Comparison of ENCODE assay signal across 10 cellular contexts in genomic region chr1:230643887-230644286, GRCh38. TPM values are rescaled to one million over a fixed set of nuclear protein-coding genes. Genes with fewer than 3 reads are reported as not detected.
DNase-seq lines count a peak whose midpoint lies in the region; ATAC-seq and TF ChIP-seq lines count a peak whose summit lies in the region.
"Had no signal": no experiment of that assay in that cellular context is flagged by ENCODE, and none has a peak within 500 bp of the region (broad histone marks: within the 10 kb centered on the region; RNA-seq: fewer than 3 reads in every experiment).

No MANE protein-coding gene starts in this region.

- TF ChIP-seq POLR2A in heart left ventricle (IDR thresholded peaks at IDR 0.05) (no peak), suprapubic skin (IDR thresholded peaks at IDR 0.05) (no peak)

- H3K9ac ChIP-seq in SK-N-MC (ENCODE audit: insufficient read length): peak overlapping the region; percentile 86

- H3K4me1 ChIP-seq in heart left ventricle: peaks cover 10 to 59% (median 35%) of the 10 kb centered on the region in 12 donors
- H3K4me1 ChIP-seq in suprapubic skin: peaks cover 33% of the 10 kb centered on the region

- H3K4me3 ChIP-seq in heart left ventricle: peak overlapping the region in 9 of 12 donors; percentile 70 to 97 (median 94)
- H3K4me3 ChIP-seq in SK-N-MC: peak overlapping the region; percentile 98
- no peak overlapping the region for H3K4me3 ChIP-seq in fibroblast of villous mesenchyme (ENCODE audit: low read depth, low read length)
- peak overlapping the region; percentile 75 for H3K4me3 ChIP-seq in suprapubic skin

- H3K27me3 ChIP-seq in heart left ventricle (no peaks in the 10 kb centered on the region), suprapubic skin (peaks cover 1% of the 10 kb centered on the region)

- H3K36me3 ChIP-seq in heart left ventricle (peaks cover 0 to 12% (median 0%) of the 10 kb centered on the region in 9 donors), SK-N-MC (ENCODE audit: insufficient read depth, low read length) (no peaks in the 10 kb centered on the region), suprapubic skin (peaks cover 3% of the 10 kb centered on the region)

- TF ChIP-seq CTCF in heart left ventricle (IDR thresholded peaks at IDR 0.05) (no peak), fibroblast of villous mesenchyme (IDR thresholded peaks at IDR 0.05; ENCODE audit: insufficient read depth, low read depth, low read length) (no peak), suprapubic skin (IDR thresholded peaks at IDR 0.05) (no peak)

- 24 to 35% (median 32%) methylated on average over 4 of the region's 4 CpGs for WGBS in heart left ventricle, 4 donors
- WGBS in suprapubic skin: 58% methylated on average over 4 of the region's 4 CpGs

- no peak overlapping the region for H3K27ac ChIP-seq in heart left ventricle
- no peak overlapping the region for H3K27ac ChIP-seq in SK-N-MC
- H3K27ac ChIP-seq in suprapubic skin: no peak overlapping the region
- H3K27ac ChIP-seq: WERI-Rb-1 had no signal

- ATAC-seq in heart left ventricle: no peak
- ATAC-seq in Right ventricle myocardium inferior: no peak
- no peak for ATAC-seq in HG02759 (IDR thresholded peaks at IDR 0.05; ENCODE audit: unreplicated experiment)

- DNase-seq in heart left ventricle: no peak
- no peak for DNase-seq in Right ventricle myocardium inferior (ENCODE audit: missing footprints)
- DNase-seq in SK-N-MC (ENCODE audit: low read depth, low spot score): no peak
- DNase-seq in fibroblast of villous mesenchyme (ENCODE audit: low read depth): peak; percentile 78
- no peak for DNase-seq in suprapubic skin (ENCODE audit: low spot score in 2 of 2)
- no peak for DNase-seq in NCI-H2196 (lab: John Stamatoyannopoulos, UW; ENCODE audit: unreplicated experiment)
- no peak for DNase-seq in posterior cingulate gyrus
- DNase-seq: hypothalamus, WERI-Rb-1 had no signal

- H3K9me3 ChIP-seq in heart left ventricle (no peaks in the 10 kb centered on the region), SK-N-MC (ENCODE audit: low read depth, low read length) (no peaks in the 10 kb centered on the region), suprapubic skin (no peaks in the 10 kb centered on the region)

- intact Hi-C loops in heart left ventricle (cut with DNase I): loop anchor here in 7 of 10 donors (5.0 kb wide), 3 partner anchors 38 to 128 kb away; no protein-coding TSS in a partner anchor
- intact Hi-C loops in Right ventricle myocardium inferior (cut with DNase I): loop anchor here (2.0 kb wide), 1 partner anchor 129 kb away; no protein-coding TSS in a partner anchor
- intact Hi-C loops in posterior cingulate gyrus (cut with DNase I): loop anchor here (2.0 to 5.0 kb wide), 3 partner anchors 68 to 219 kb away; partner anchors contain the start of gene AGT

- TF ChIP-seq EP300 in suprapubic skin (IDR thresholded peaks at IDR 0.05): no peak

RNA-seq across cellular contexts. Expression of gene COG2, which starts 1.6 kb away (rescaled TPM):
- total RNA-seq in heart left ventricle: 10 to 100 TPM; 22.8 to 31.4 (median 25.3) TPM
- polyA plus RNA-seq in heart left ventricle: 10 to 100 TPM in 1 of 2 donors, 1 to 10 TPM in 1; 9.2 to 18.3 TPM
- 28.1 TPM for total RNA-seq in Right ventricle myocardium inferior
- 20.6 and 21.6 TPM in 2 replicates for total RNA-seq in fibroblast of villous mesenchyme
- 10 to 100 TPM; 21.9 to 34.4 (median 23.8) TPM for total RNA-seq in suprapubic skin
